ENCODE assay signal across 8 cellular contexts in genomic region chr5:96933764-96934163, GRCh38. TPM values are rescaled to one million over a fixed set of nuclear protein-coding genes. Genes with fewer than 3 reads are reported as not detected.
DNase-seq lines count a peak whose midpoint lies in the region; ATAC-seq and TF ChIP-seq lines count a peak whose summit lies in the region.

No MANE protein-coding gene starts in this region.

- no peaks in the 10 kb centered on the region for H3K27me3 ChIP-seq in right atrium auricular region

- intact Hi-C loops in left ventricle myocardium superior (cut with micrococcal nuclease): loop anchor here (10.0 kb wide), 1 partner anchor 59 kb away; the partner anchor contains the start of gene ERAP2

- H3K9me3 Mint-ChIP-seq in activated naive CD8-positive, alpha-beta T cell treated with anti-CD3 and anti-CD28 coated beads, Interleukin-2, amount 50 U/mL, for 24 hours: no peaks in the 10 kb centered on the region
- H3K9me3 Mint-ChIP-seq in memory B cell: peaks cover 3% of the 10 kb centered on the region

- ATAC-seq in left ventricle myocardium superior (no peak), memory B cell (ENCODE audit: low read depth) (no peak), GM18511 (IDR thresholded peaks at IDR 0.05; ENCODE audit: unreplicated experiment) (no peak), HG02870 (IDR thresholded peaks at IDR 0.05; ENCODE audit: unreplicated experiment) (no peak), GM21447 (IDR thresholded peaks at IDR 0.05; ENCODE audit: unreplicated experiment) (no peak)
- no peak for ATAC-seq in activated naive CD8-positive, alpha-beta T cell treated with anti-CD3 and anti-CD28 coated beads, Interleukin-2, amount 50 U/mL, for 24 hours

- peak overlapping the region; percentile 85 for H3K4me3 Mint-ChIP-seq in activated naive CD8-positive, alpha-beta T cell treated with anti-CD3 and anti-CD28 coated beads, Interleukin-2, amount 50 U/mL, for 24 hours
- peak overlapping the region; percentile 87 for H3K4me3 Mint-ChIP-seq in memory B cell

- no peak for TF ChIP-seq CTCF in right atrium auricular region (IDR thresholded peaks at IDR 0.05)

- H3K4me3 ChIP-seq in right atrium auricular region: peak overlapping the region; percentile 89 to 93

- H3K9me3 ChIP-seq in right atrium auricular region: no peaks in the 10 kb centered on the region

- H3K27ac Mint-ChIP-seq in activated naive CD8-positive, alpha-beta T cell treated with anti-CD3 and anti-CD28 coated beads, Interleukin-2, amount 50 U/mL, for 24 hours: peak overlapping the region; percentile 93
- peak overlapping the region; percentile 96 for H3K27ac Mint-ChIP-seq in memory B cell

- DNase-seq in right atrium auricular region (ENCODE audit: low spot score) (no peak), left ventricle myocardium superior (no peak), memory B cell (ENCODE audit: low spot score in 2 of 2) (no peak), HuH-7 (ENCODE audit: low spot score) (no peak)
- DNase-seq in activated naive CD8-positive, alpha-beta T cell treated with anti-CD3 and anti-CD28 coated beads, Interleukin-2, amount 50 U/mL, for 24 hours: no peak

- no peaks in the 10 kb centered on the region for H3K36me3 ChIP-seq in right atrium auricular region

- H3K27me3 Mint-ChIP-seq in activated naive CD8-positive, alpha-beta T cell treated with anti-CD3 and anti-CD28 coated beads, Interleukin-2, amount 50 U/mL, for 24 hours: peaks cover 2% of the 10 kb centered on the region
- no peaks in the 10 kb centered on the region for H3K27me3 Mint-ChIP-seq in memory B cell

- H3K27ac ChIP-seq in right atrium auricular region: peak overlapping the region; percentile 99

- peaks cover 71% of the 10 kb centered on the region for H3K4me1 Mint-ChIP-seq in activated naive CD8-positive, alpha-beta T cell treated with anti-CD3 and anti-CD28 coated beads, Interleukin-2, amount 50 U/mL, for 24 hours
- peaks cover 46% of the 10 kb centered on the region for H3K4me1 Mint-ChIP-seq in memory B cell

- peaks cover 6% of the 10 kb centered on the region for H3K36me3 Mint-ChIP-seq in activated naive CD8-positive, alpha-beta T cell treated with anti-CD3 and anti-CD28 coated beads, Interleukin-2, amount 50 U/mL, for 24 hours (ENCODE audit: low read depth)
- peaks cover 5% of the 10 kb centered on the region for H3K36me3 Mint-ChIP-seq in memory B cell

- peaks cover 2 to 40% of the 10 kb centered on the region in 2 donors for H3K4me1 ChIP-seq in right atrium auricular region

RNA-seq across cellular contexts. Expression of gene LNPEP, which starts 2.1 kb away (rescaled TPM):
- total RNA-seq in right atrium auricular region (10 to 100 TPM; 50.2 to 60.0 TPM), left ventricle myocardium superior (53.0 TPM)

RNA-seq across cellular contexts. Expression of gene ERAP2, which starts 57.5 kb away (rescaled TPM):
- total RNA-seq in right atrium auricular region: 1 to 10 TPM; 5.5 to 5.9 TPM
- 6.1 TPM for total RNA-seq in left ventricle myocardium superior
